In the genomic region with DNA sequence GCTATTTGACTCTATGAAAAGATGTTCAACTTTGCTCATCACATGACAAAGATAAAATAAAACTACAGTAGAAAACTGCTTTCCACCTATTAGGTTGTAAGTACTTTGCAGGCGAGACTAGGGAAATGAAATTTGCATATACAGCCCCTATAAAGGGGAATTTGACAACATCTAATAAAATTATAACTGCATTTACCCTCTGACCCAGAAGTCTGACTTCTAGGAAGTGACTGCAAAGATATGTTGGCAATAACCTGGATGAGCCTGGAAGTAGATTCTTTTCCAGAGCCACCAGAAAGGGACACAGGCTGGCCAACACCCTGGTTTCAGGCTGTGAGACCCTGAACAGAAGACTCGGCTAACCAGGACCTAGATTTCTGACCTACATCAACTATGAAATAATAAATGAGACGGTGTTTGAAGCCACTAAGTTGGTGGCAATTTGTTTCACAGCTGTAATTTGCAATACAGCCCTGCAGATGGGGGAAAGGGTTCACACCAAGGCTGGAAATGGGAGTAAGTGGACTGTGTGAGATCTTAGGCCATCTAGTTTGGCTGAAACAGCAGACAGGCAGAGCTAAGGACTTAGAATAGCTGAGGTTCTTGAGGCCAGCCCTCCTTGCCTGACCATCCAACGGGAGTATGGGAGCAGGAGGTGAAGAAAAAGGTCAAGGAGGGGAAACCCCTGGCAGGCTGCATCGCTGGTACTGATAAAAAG, we compare ENCODE assay signal across 8 cellular contexts.
DNase-seq lines count a peak whose midpoint lies in the region; ATAC-seq, FAIRE-seq and TF ChIP-seq lines count a peak whose summit lies in the region.
"Had no signal": no experiment of that assay in that cellular context is flagged by ENCODE, and none has a peak within 500 bp of the region (broad histone marks: within the 10 kb centered on the region; RNA-seq: fewer than 3 reads in every experiment).

No MANE protein-coding gene starts in this region.

- H3K27me3 Mint-ChIP-seq in stimulated activated memory B cell treated with anti-CD40 and anti-IgM and Interleukin-4, amounts not matched to agents 10 μg/mL and 1 μg/mL and 100 μg/mL, for 72 hours, result no peaks in the 10 kb centered on the region
- H3K27me3 Mint-ChIP-seq: effector memory CD8-positive, alpha-beta T cell had no signal

- H3K27ac Mint-ChIP-seq in stimulated activated memory B cell treated with anti-CD40 and anti-IgM and Interleukin-4, amounts not matched to agents 10 μg/mL and 1 μg/mL and 100 μg/mL, for 72 hours, result peak overlapping the region; percentile 45
- H3K27ac Mint-ChIP-seq: effector memory CD8-positive, alpha-beta T cell had no signal

- no peak overlapping the region for H3K4me3 Mint-ChIP-seq in stimulated activated memory B cell treated with anti-CD40 and anti-IgM and Interleukin-4, amounts not matched to agents 10 μg/mL and 1 μg/mL and 100 μg/mL, for 72 hours
- H3K4me3 Mint-ChIP-seq: effector memory CD8-positive, alpha-beta T cell had no signal

- 59 to 64% methylated on average over 5 of the region's 5 CpGs for WGBS in GM23248 (ENCODE audit: low coverage in 1 of 2, low lambda C conversion rate in 2 of 2, missing lambda C conversion rate in 2 of 2), 2 experiments

- no peak for TF ChIP-seq POLR2A in GM12892 (IDR thresholded peaks at IDR 0.05; ENCODE audit: low read depth, low read length)

- no peaks in the 10 kb centered on the region for H4K20me1 ChIP-seq in GM23248 (ENCODE audit: insufficient read depth)

- no peak overlapping the region for H3K4me3 ChIP-seq in GM23248
- H3K4me3 ChIP-seq in RWPE2 (ENCODE audit: severe bottlenecking), result no peak overlapping the region
- no peak overlapping the region for H3K4me3 ChIP-seq in cardiac muscle cell

- FAIRE-seq in GM12892 (lab: Jason Lieb, UNC), result no peak

- H2AFZ ChIP-seq in GM23248, result no peak overlapping the region

- no peaks in the 10 kb centered on the region for H3K4me1 ChIP-seq in GM23248 (ENCODE audit: insufficient read depth)
- H3K4me1 ChIP-seq in RWPE2 (ENCODE audit: insufficient read depth, poor library complexity, severe bottlenecking), result no peaks in the 10 kb centered on the region
- H3K4me1 ChIP-seq in cardiac muscle cell (ENCODE audit: low read depth), result peaks cover 9% of the 10 kb centered on the region

- ATAC-seq in RWPE2 (ENCODE audit: low read depth), result peak; percentile 42; the same call in 1 of the 3 replicates
- no peak for ATAC-seq in stimulated activated memory B cell treated with anti-CD40 and anti-IgM and Interleukin-4, amounts not matched to agents 10 μg/mL and 1 μg/mL and 100 μg/mL, for 72 hours
- ATAC-seq: effector memory CD8-positive, alpha-beta T cell had no signal

- peak; percentile 26 for TF ChIP-seq CTCF in RWPE2 (IDR thresholded peaks at IDR 0.05; ENCODE audit: poor library complexity, severe bottlenecking)
- peak; percentile 23 for TF ChIP-seq CTCF in cardiac muscle cell (IDR thresholded peaks at IDR 0.05; ENCODE audit: low read depth, low read length)

- H3K79me2 ChIP-seq in GM23248 (ENCODE audit: insufficient read depth), result no peaks in the 10 kb centered on the region

- peaks cover 3% of the 10 kb centered on the region for H3K9me3 Mint-ChIP-seq in stimulated activated memory B cell treated with anti-CD40 and anti-IgM and Interleukin-4, amounts not matched to agents 10 μg/mL and 1 μg/mL and 100 μg/mL, for 72 hours
- H3K9me3 Mint-ChIP-seq: effector memory CD8-positive, alpha-beta T cell had no signal

- peaks cover 30% of the 10 kb centered on the region for H3K36me3 Mint-ChIP-seq in stimulated activated memory B cell treated with anti-CD40 and anti-IgM and Interleukin-4, amounts not matched to agents 10 μg/mL and 1 μg/mL and 100 μg/mL, for 72 hours

- H3K9me3 ChIP-seq in GM23248 (ENCODE audit: low read depth), result no peaks in the 10 kb centered on the region
- no peaks in the 10 kb centered on the region for H3K9me3 ChIP-seq in RWPE2 (ENCODE audit: severe bottlenecking)
- no peaks in the 10 kb centered on the region for H3K9me3 ChIP-seq in cardiac muscle cell (ENCODE audit: low read depth)

- H3K36me3 ChIP-seq in GM23248 (ENCODE audit: low read depth) (no peaks in the 10 kb centered on the region), RWPE2 (ENCODE audit: low read depth) (no peaks in the 10 kb centered on the region), cardiac muscle cell (no peaks in the 10 kb centered on the region)

- DNase-seq in GM23248, result peak; percentile 5
- no peak for DNase-seq in RWPE2 (ENCODE audit: low spot score)
- peak; percentile 56 to 63 for DNase-seq in cardiac muscle cell (ENCODE audit: low read depth in 1 of 2, low spot score in 1 of 2)
- no peak for DNase-seq in GM12892 (ENCODE audit: insufficient read length)
- DNase-seq in NCI-H2196 treated with DMSO at 0.1 percent for 48 hours (lab: John Stamatoyannopoulos, UW; ENCODE audit: unreplicated experiment), result no peak
- no peak for DNase-seq in CD1c-positive myeloid dendritic cell (ENCODE audit: extremely low spot score)
- DNase-seq: effector memory CD8-positive, alpha-beta T cell had no signal

- H3K9me2 ChIP-seq in GM23248 (ENCODE audit: insufficient read depth), result no peaks in the 10 kb centered on the region

- no peak overlapping the region for H3K27ac ChIP-seq in GM23248
- no peak overlapping the region for H3K27ac ChIP-seq in RWPE2 (ENCODE audit: poor library complexity, severe bottlenecking)
- peak overlapping the region; percentile 22 for H3K27ac ChIP-seq in cardiac muscle cell

- H3K27me3 ChIP-seq in GM23248 (replicated peaks; ENCODE audit: insufficient read depth) (no peaks in the 10 kb centered on the region), RWPE2 (ENCODE audit: insufficient read depth, poor library complexity, severe bottlenecking) (no peaks in the 10 kb centered on the region), cardiac muscle cell (no peaks in the 10 kb centered on the region)

- H3K4me1 Mint-ChIP-seq in stimulated activated memory B cell treated with anti-CD40 and anti-IgM and Interleukin-4, amounts not matched to agents 10 μg/mL and 1 μg/mL and 100 μg/mL, for 72 hours, result peaks cover 48% of the 10 kb centered on the region

- H3F3A ChIP-seq in GM23248 (ENCODE audit: insufficient read depth), result no peaks in the 10 kb centered on the region

- no peak overlapping the region for H3K4me2 ChIP-seq in GM23248 (ENCODE audit: unreplicated experiment)

- no peak overlapping the region for H3K9ac ChIP-seq in GM23248

- in situ Hi-C loops in GM23248 (cut with MboI), result no loop called here

Comparison
In these comparisons a context has a peak if more than half of its experiments do, and no peak if none do; other contexts are left out.
1. DNase-seq: peak in GM23248 (single experiment) and cardiac muscle cell (2 of 2); none in RWPE2 (single experiment), GM12892 (single experiment), NCI-H2196 treated with DMSO at 0.1 percent for 48 hours (single experiment) and CD1c-positive myeloid dendritic cell (single experiment).